14 cellular contexts compared by ENCODE assay signal in the genomic region with DNA sequence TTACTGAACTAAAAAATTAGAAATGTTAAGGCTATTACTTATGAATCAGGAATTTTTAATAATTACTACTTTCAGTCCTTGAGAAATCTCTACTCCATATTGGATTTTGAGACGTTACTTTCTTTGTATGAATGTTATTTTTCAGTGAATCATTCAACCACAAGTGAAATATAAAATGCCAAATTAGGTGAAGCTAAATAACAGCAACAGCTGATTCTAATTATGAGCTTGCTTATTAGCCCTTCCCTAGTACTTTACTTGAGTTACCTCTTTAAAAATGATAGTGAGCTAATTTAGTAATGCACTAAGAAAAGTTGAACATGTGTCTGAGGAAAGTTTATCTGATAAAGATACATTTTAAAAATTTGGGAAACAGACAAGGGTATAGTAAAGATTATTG.
"Had no signal": no experiment of that assay in that cellular context is flagged by ENCODE, and none has a peak within 500 bp of the region (broad histone marks: within the 10 kb centered on the region; RNA-seq: fewer than 3 reads in every experiment).

No MANE protein-coding gene starts in this region.

- H3K4me3 ChIP-seq: gastrocnemius medialis, ovary had no signal

- H3K27me3 ChIP-seq: gastrocnemius medialis, ovary had no signal

- ATAC-seq: activated T-helper 17 cell treated with anti-CD3 and anti-CD28 coated beads, Interleukin-2, amount 50 U/mL, for 72 hours; effector memory CD8-positive, alpha-beta T cell; gastrocnemius medialis; left lobe of liver; WTC11 had no signal

- H3K27ac ChIP-seq: gastrocnemius medialis, ovary had no signal

- DNase-seq: activated CD4-positive, alpha-beta T cell treated with anti-CD3 and anti-CD28 coated beads, Interleukin-2, amount 10 ng/mL, durations not matched to agents 24 days and 14 days; activated naive CD4-positive, alpha-beta T cell treated with anti-CD3 and anti-CD28 coated beads, Interleukin-2, amount 10 ng/mL, durations not matched to agents 7 days and 5 days; activated T-cell treated with anti-CD3 and anti-CD28 coated beads for 4 hours; effector memory CD8-positive, alpha-beta T cell; erythroblast; gastrocnemius medialis; islet precursor cell; ovary; stimulated activated CD4-positive, alpha-beta T cell treated with anti-CD3 and anti-CD28 coated beads, Interleukin-2, amount 100 ng/mL, for 48 hours; stimulated activated naive CD4-positive, alpha-beta T cell treated with Interleukin-2 at 50 U/mL for 16 hours; trophoblast cell had no signal
